1 cellular context compared by ENCODE assay signal in the genomic region with DNA sequence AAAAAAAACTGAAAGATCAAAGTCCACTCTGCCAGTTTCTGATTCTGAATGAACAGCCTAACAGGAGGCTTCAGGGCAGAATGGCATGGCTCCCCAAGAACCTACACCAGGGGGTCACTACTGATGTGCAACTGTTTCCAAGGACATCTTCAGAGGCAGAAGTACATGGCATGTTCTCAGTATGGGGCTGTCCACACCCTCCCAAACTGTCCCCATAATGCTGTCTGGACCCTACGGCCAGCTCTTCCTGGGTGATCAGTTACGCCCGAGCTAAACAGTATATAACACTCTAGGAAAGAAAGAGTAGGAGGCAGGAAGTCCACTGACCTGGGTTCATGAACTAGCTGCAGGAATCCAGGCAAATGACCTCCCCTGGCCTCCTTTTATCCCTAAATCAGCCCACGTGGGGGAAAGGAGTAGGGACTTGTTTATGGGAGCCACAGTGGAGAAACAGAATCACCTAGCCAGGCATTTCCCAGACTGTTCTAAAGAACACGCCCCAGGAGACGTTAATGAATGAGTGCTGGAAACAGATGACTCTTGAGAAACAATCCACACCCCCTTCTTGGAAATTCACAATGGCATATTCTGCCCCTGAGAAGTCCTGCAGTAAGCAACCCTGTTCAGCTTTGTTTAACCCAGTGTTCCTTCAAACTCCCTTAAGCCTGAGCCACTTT.
TF ChIP-seq lines count a peak whose summit lies in the region.

No MANE protein-coding gene starts in this region.

TF ChIP-seq in HepG2, 621 proteins besides CTCF, POLR2A, EP300 and RAD21 (continued from another document):
- TF ChIP-seq, protein P1, sequence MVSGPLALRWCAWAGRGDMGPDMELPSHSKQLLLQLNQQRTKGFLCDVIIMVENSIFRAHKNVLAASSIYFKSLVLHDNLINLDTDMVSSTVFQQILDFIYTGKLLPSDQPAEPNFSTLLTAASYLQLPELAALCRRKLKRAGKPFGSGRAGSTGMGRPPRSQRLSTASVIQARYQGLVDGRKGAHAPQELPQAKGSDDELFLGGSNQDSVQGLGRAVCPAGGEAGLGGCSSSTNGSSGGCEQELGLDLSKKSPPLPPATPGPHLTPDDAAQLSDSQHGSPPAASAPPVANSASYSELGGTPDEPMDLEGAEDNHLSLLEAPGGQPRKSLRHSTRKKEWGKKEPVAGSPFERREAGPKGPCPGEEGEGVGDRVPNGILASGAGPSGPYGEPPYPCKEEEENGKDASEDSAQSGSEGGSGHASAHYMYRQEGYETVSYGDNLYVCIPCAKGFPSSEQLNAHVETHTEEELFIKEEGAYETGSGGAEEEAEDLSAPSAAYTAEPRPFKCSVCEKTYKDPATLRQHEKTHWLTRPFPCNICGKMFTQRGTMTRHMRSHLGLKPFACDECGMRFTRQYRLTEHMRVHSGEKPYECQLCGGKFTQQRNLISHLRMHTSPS (CRISPR knock-in tag; IDR thresholded peaks at IDR 0.05; ENCODE audit: low read depth) = peak; percentile 77
- TF ChIP-seq, protein P2, sequence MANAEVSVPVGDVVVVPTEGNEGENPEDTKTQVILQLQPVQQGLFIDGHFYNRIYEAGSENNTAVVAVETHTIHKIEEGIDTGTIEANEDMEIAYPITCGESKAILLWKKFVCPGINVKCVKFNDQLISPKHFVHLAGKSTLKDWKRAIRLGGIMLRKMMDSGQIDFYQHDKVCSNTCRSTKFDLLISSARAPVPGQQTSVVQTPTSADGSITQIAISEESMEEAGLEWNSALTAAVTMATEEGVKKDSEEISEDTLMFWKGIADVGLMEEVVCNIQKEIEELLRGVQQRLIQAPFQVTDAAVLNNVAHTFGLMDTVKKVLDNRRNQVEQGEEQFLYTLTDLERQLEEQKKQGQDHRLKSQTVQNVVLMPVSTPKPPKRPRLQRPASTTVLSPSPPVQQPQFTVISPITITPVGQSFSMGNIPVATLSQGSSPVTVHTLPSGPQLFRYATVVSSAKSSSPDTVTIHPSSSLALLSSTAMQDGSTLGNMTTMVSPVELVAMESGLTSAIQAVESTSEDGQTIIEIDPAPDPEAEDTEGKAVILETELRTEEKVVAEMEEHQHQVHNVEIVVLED (CRISPR knock-in tag; IDR thresholded peaks at IDR 0.05; ENCODE audit: borderline replicate concordance) = peak; percentile 47; the same call in 1 of the 2 replicates
- peak; percentile 82 for TF ChIP-seq ZFP90 (CRISPR knock-in tag; IDR thresholded peaks at IDR 0.05; ENCODE audit: borderline replicate concordance)
- TF ChIP-seq AHR (CRISPR knock-in tag; IDR thresholded peaks at IDR 0.05) = no peak; the same call in 1 of the 2 replicates
TF ChIP-seq in HepG2: peak in this region for 131.
